In the genomic region with DNA sequence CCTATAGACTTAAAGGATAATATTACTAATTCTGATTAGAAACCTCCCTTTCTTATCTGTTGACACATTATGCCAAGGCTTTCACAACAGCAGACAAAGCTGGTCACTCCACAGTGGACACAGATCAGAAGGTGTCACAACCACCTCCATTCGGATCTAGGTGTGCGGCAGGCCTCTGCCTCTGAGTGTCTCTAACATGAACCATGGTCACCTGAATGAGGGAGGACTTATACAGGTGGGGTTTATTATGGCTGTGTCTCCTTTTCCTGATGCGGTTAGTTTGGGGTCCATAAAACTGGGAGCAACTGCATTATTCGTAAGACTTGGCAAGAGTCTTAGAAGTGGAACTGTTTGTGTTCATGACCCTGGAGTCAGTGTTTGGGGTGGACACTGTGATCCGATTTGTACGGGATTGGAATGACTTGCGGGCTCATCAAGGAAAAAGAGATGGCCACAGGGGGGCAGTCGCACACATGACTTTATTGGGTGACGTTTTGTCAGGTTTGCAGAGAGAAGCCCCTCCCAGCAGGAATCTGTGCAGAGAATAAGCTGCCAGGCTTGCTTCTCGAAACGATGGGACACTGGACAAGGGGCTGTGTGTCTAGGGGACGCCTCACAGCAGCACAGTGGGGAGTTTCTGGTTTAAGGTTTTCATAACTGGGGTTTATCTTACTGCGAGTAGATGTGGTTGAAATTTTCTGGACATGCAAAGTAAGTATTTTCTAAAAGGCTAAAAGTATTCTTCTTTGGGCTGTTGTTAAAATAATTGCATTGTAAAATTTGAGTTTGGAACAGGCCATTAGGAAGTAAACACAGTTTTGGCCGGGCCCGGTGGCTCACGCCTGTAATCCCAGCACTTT, we compare ENCODE assay signal across 1 cellular context.
TF ChIP-seq lines count a peak whose summit lies in the region.

No MANE protein-coding gene starts in this region.

TF ChIP-seq in WTC11, 78 proteins besides CTCF, POLR2A, EP300 and RAD21 (continued from another document):
- TF ChIP-seq, protein P1, sequence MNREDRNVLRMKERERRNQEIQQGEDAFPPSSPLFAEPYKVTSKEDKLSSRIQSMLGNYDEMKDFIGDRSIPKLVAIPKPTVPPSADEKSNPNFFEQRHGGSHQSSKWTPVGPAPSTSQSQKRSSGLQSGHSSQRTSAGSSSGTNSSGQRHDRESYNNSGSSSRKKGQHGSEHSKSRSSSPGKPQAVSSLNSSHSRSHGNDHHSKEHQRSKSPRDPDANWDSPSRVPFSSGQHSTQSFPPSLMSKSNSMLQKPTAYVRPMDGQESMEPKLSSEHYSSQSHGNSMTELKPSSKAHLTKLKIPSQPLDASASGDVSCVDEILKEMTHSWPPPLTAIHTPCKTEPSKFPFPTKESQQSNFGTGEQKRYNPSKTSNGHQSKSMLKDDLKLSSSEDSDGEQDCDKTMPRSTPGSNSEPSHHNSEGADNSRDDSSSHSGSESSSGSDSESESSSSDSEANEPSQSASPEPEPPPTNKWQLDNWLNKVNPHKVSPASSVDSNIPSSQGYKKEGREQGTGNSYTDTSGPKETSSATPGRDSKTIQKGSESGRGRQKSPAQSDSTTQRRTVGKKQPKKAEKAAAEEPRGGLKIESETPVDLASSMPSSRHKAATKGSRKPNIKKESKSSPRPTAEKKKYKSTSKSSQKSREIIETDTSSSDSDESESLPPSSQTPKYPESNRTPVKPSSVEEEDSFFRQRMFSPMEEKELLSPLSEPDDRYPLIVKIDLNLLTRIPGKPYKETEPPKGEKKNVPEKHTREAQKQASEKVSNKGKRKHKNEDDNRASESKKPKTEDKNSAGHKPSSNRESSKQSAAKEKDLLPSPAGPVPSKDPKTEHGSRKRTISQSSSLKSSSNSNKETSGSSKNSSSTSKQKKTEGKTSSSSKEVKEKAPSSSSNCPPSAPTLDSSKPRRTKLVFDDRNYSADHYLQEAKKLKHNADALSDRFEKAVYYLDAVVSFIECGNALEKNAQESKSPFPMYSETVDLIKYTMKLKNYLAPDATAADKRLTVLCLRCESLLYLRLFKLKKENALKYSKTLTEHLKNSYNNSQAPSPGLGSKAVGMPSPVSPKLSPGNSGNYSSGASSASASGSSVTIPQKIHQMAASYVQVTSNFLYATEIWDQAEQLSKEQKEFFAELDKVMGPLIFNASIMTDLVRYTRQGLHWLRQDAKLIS (CRISPR knock-in tag; IDR thresholded peaks at IDR 0.05; ENCODE audit: borderline replicate concordance), result no peak
- no peak for TF ChIP-seq CBFB (CRISPR knock-in tag; IDR thresholded peaks at IDR 0.05; ENCODE audit: low read depth)
- no peak for TF ChIP-seq TCF7 (CRISPR knock-in tag; IDR thresholded peaks at IDR 0.05; ENCODE audit: low read depth)
- no peak for TF ChIP-seq TEAD1 (CRISPR knock-in tag; IDR thresholded peaks at IDR 0.05)
- TF ChIP-seq ZNF263 (CRISPR knock-in tag; IDR thresholded peaks at IDR 0.05; ENCODE audit: low read depth), result no peak
- TF ChIP-seq, protein P2, sequence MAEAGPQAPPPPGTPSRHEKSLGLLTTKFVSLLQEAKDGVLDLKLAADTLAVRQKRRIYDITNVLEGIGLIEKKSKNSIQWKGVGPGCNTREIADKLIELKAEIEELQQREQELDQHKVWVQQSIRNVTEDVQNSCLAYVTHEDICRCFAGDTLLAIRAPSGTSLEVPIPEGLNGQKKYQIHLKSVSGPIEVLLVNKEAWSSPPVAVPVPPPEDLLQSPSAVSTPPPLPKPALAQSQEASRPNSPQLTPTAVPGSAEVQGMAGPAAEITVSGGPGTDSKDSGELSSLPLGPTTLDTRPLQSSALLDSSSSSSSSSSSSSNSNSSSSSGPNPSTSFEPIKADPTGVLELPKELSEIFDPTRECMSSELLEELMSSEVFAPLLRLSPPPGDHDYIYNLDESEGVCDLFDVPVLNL (CRISPR knock-in tag; IDR thresholded peaks at IDR 0.05; ENCODE audit: borderline replicate concordance, low read depth), result no peak
